ENCODE assay signal across 8 cellular contexts in the genomic region with DNA sequence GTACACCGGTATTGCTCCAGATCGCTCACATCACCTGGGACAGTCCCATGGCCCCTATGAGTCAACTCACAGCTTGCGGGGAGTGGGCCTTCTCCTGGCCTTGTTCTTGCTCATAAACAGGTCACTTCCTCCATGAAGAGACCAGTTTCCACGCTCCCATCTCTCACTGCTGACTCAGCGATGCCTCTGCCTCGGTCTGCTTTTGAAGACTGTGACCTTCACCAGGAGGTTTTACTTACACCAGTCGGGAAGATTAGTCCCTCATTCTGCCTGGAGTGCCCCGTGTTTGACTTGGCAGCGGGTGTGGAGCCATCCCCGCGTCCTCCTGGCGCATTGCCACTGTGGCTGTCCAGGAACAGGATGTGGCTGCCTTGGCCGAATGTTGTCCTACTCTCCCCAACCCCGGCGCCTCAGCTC.
DNase-seq lines count a peak whose midpoint lies in the region; ATAC-seq lines count a peak whose summit lies in the region.

No MANE protein-coding gene starts in this region.

- ATAC-seq in GM18861 (IDR thresholded peaks at IDR 0.05; ENCODE audit: unreplicated experiment) (peak; percentile 55), HG03342 (IDR thresholded peaks at IDR 0.05; ENCODE audit: unreplicated experiment) (no peak)

- DNase-seq in LHCN-M2 (ENCODE audit: low read depth) (peak; percentile 86), dermis blood vessel endothelial cell (peak; percentile 62), cerebellar nuclear complex (lab: John Stamatoyannopoulos, UW) (no peak), SIG-M5 (lab: John Stamatoyannopoulos, UW) (no peak), NCI-H2227 treated with DMSO at 0.1 percent for 48 hours (lab: John Stamatoyannopoulos, UW) (no peak)
- DNase-seq in stimulated activated CD4-positive, alpha-beta T cell treated with anti-CD3 and anti-CD28 coated beads, Interleukin-2, amount 100 ng/mL, for 24 hours, result peak; percentile 43 to 58

Comparison
In these comparisons a context has a peak if more than half of its experiments do, and no peak if none do; other contexts are left out.
1. DNase-seq: peak in LHCN-M2 (single experiment), dermis blood vessel endothelial cell (single experiment) and stimulated activated CD4-positive, alpha-beta T cell treated with anti-CD3 and anti-CD28 coated beads, Interleukin-2, amount 100 ng/mL, for 24 hours (2 of 2); none in cerebellar nuclear complex (0 of 2), SIG-M5 (single experiment) and NCI-H2227 treated with DMSO at 0.1 percent for 48 hours (single experiment).